23 cellular contexts compared by ENCODE assay signal in genomic region chrX:34197946-34198345, GRCh38.
A peak's percentile ranks its signal among the peaks of the same experiment; 100 is the strongest.
DNase-seq lines count a peak whose midpoint lies in the region; ATAC-seq lines count a peak whose summit lies in the region.
"Had no signal": no experiment of that assay in that cellular context is flagged by ENCODE, and none has a peak within 500 bp of the region (broad histone marks: within the 10 kb centered on the region; RNA-seq: fewer than 3 reads in every experiment).

No MANE protein-coding gene starts in this region.

- DNase-seq in H4 (ENCODE audit: low spot score) (peak; percentile 2), SJCRH30 (peak; percentile 19 to 34), left kidney (ENCODE audit: low read depth, low spot score) (peak; percentile 1), amygdala (lab: John Stamatoyannopoulos, UW) (no peak), T-helper 1 cell (no peak)
- no peak for DNase-seq in activated CD4-positive, alpha-beta T cell treated with anti-CD3 and anti-CD28 coated beads for 1 hour
- DNase-seq: Caco-2; CD8-positive, alpha-beta T cell; DMS 273 treated with DMSO at 0.1 percent for 48 hours; DMS79 treated with DMSO at 0.1 percent for 48 hours; KBM-7; MG63; NCI-H2029; NCI-H446 treated with DMSO at 0.1 percent for 48 hours; NCI-H526; NCI-H82; NK-92 treated with Interleukin-12 subunit alpha and Interleukin-12 subunit beta, amount 100 ng/mL, for 24 hours; SHP77 had no signal

- no peaks in the 10 kb centered on the region for H3K27me3 ChIP-seq in SJCRH30
- H3K27me3 ChIP-seq: MG63 had no signal

- no peaks in the 10 kb centered on the region for H3K36me3 ChIP-seq in SJCRH30
- H3K36me3 ChIP-seq: MG63 had no signal

- peaks cover 7% of the 10 kb centered on the region; the same call in 1 of the 2 replicates for H3K4me1 ChIP-seq in SJCRH30
- H3K4me1 ChIP-seq: Caco-2 had no signal

- no peaks in the 10 kb centered on the region for H3K9me3 ChIP-seq in SJCRH30 (replicated peaks)
- H3K9me3 ChIP-seq: Caco-2, MG63 had no signal

- H3K27ac ChIP-seq in SJCRH30 = peak overlapping the region; percentile 58
- H3K27ac ChIP-seq: C4-2B, RWPE1, SK-N-MC had no signal

- no peak for ATAC-seq in HG03469 (IDR thresholded peaks at IDR 0.05; ENCODE audit: unreplicated experiment)
- ATAC-seq: CD8-positive, alpha-beta T cell; Panc1 had no signal

- H3K4me3 ChIP-seq in SJCRH30 = no peak overlapping the region
- H3K4me3 ChIP-seq: MG63, SK-N-MC had no signal

Comparison
In these comparisons a context has a peak if more than half of its experiments do, and no peak if none do; other contexts are left out.
1. DNase-seq: peak in H4 (single experiment), SJCRH30 (2 of 2) and left kidney (single experiment); none in amygdala (0 of 56), activated CD4-positive, alpha-beta T cell treated with anti-CD3 and anti-CD28 coated beads for 1 hour (single experiment) and T-helper 1 cell (0 of 5).